In the genomic region with DNA sequence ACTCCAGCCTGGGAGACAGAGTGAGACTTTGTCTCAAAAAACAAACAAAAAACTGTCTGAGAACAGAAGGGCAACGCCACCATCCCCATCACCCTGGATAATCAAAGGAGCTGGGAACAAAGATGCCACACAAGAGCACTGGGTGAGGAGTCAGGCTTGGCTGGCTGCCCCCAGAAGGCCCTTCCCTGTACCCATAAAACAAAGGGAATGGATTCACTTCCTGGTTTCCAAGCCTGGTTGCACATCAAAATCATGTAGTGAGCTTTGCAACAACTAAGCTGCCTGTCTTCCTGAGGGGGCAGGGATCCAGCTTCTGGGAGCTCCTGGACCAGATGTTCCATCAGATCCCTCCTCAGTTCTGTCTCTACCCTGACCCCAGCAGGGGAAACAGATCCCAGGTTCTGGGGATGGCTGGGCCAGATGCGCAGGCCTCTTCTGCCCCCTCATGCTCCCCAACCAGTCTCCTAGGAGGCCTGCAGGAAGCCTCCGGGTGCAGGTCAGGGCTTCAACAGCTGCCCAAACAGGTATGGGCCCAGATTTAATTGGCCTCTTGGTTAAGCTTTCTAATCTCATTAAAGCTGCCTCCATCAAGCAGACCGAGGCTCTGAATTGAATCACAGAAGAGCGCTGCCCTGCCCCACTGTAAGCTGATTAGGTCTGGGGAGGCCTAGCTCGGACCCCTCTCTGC, we compare ENCODE assay signal across 9 cellular contexts.
DNase-seq lines count a peak whose midpoint lies in the region; ATAC-seq and TF ChIP-seq lines count a peak whose summit lies in the region.
"Had no signal": no experiment of that assay in that cellular context is flagged by ENCODE, and none has a peak within 500 bp of the region (broad histone marks: within the 10 kb centered on the region; RNA-seq: fewer than 3 reads in every experiment).

No MANE protein-coding gene starts in this region.

- peak overlapping the region in 1 of 2 donors; percentile 90 for H3K27ac Mint-ChIP-seq in stimulated activated naive CD8-positive, alpha-beta T cell treated with anti-CD3 and anti-CD28 coated beads, Interleukin-15, amount 100 ng/mL, for 72 hours
- peak overlapping the region; percentile 62 to 95 (median 90) for H3K27ac Mint-ChIP-seq in naive thymus-derived CD8-positive, alpha-beta T cell

- no peaks in the 10 kb centered on the region for H3K27me3 Mint-ChIP-seq in stimulated activated naive CD8-positive, alpha-beta T cell treated with anti-CD3 and anti-CD28 coated beads, Interleukin-15, amount 100 ng/mL, for 72 hours
- no peaks in the 10 kb centered on the region for H3K27me3 Mint-ChIP-seq in naive thymus-derived CD8-positive, alpha-beta T cell

- H3K9me3 Mint-ChIP-seq in stimulated activated naive CD8-positive, alpha-beta T cell treated with anti-CD3 and anti-CD28 coated beads, Interleukin-15, amount 100 ng/mL, for 72 hours = no peaks in the 10 kb centered on the region
- no peaks in the 10 kb centered on the region for H3K9me3 Mint-ChIP-seq in naive thymus-derived CD8-positive, alpha-beta T cell

- CTCF ChIA-PET in A673 (lab: Charles Lee) = no interaction called here

- intact Hi-C loops in A673 (cut with micrococcal nuclease; ENCODE audit: unreplicated experiment) = no loop called here

- H3K36me3 ChIP-seq in duodenal mucosa (ENCODE audit: control insufficient read depth in 1 of 2, insufficient read depth in 2 of 2, low read length in 2 of 2) (no peaks in the 10 kb centered on the region), A673 (ENCODE audit: insufficient read depth, low read length, poor library complexity, severe bottlenecking) (no peaks in the 10 kb centered on the region)

- H3K9me3 ChIP-seq in duodenal mucosa (ENCODE audit: control insufficient read depth in 1 of 2, low read length in 2 of 2) = no peaks in the 10 kb centered on the region
- no peaks in the 10 kb centered on the region for H3K9me3 ChIP-seq in A673 (ENCODE audit: low read depth, low read length, poor library complexity, severe bottlenecking)

- H3K27me3 ChIP-seq in duodenal mucosa (ENCODE audit: control insufficient read depth in 1 of 2, insufficient read depth in 2 of 2, low read length in 2 of 2) (no peaks in the 10 kb centered on the region), A673 (replicated peaks; ENCODE audit: insufficient read depth, low read depth, low read length, poor library complexity) (no peaks in the 10 kb centered on the region)

- DNase-seq in stimulated activated naive CD8-positive, alpha-beta T cell treated with anti-CD3 and anti-CD28 coated beads, Interleukin-15, amount 100 ng/mL, for 72 hours = no peak
- DNase-seq in stimulated activated naive CD8-positive, alpha-beta T cell treated with anti-CD3 and anti-CD28 coated beads, Interleukin-15, Interleukin-2, amounts not matched to agents 100 U/mL and 50 U/mL, for 24 hours = no peak
- DNase-seq in naive thymus-derived CD8-positive, alpha-beta T cell = no peak
- no peak for DNase-seq in A673 (ENCODE audit: low spot score)
- no peak for DNase-seq in activated T-cell treated with anti-CD3 and anti-CD28 coated beads, Interleukin-2, amount 50 U/mL, for 1 hour
- DNase-seq: GOT3 had no signal

- no peak for ATAC-seq in stimulated activated naive CD8-positive, alpha-beta T cell treated with anti-CD3 and anti-CD28 coated beads, Interleukin-15, amount 100 ng/mL, for 72 hours
- ATAC-seq in stimulated activated naive CD8-positive, alpha-beta T cell treated with anti-CD3 and anti-CD28 coated beads, Interleukin-15, Interleukin-2, amounts not matched to agents 100 U/mL and 50 U/mL, for 24 hours = no peak
- no peak for ATAC-seq in naive thymus-derived CD8-positive, alpha-beta T cell
- ATAC-seq in HG02973 (IDR thresholded peaks at IDR 0.05; ENCODE audit: unreplicated experiment) = no peak
- no peak for ATAC-seq in HG02763 (IDR thresholded peaks at IDR 0.05; ENCODE audit: unreplicated experiment)

- no peak overlapping the region for H3K27ac ChIP-seq in duodenal mucosa (ENCODE audit: low read depth, low read length)
- H3K27ac ChIP-seq in A673 (ENCODE audit: low read depth, low read length, poor library complexity, severe bottlenecking) = no peak overlapping the region

- TF ChIP-seq CTCF in A673 (conservative IDR thresholded peaks at IDR 0.05; ENCODE audit: low read depth, low read length) = no peak

- POLR2A ChIA-PET in naive thymus-derived CD8-positive, alpha-beta T cell (lab: Charles Lee) = interaction anchor here (0.5 to 1.9 kb wide), 6 partner anchors 9 to 677 kb away, joined by 3 to 24 read pairs (median 4); no protein-coding TSS in a partner anchor
- POLR2A ChIA-PET in A673 (lab: Charles Lee; ENCODE audit: low non-redundant PET) = no interaction called here

- H3K4me1 ChIP-seq in duodenal mucosa (ENCODE audit: control insufficient read depth in 1 of 2, insufficient read depth in 2 of 2, low read length in 2 of 2) (peaks cover 41 to 43% of the 10 kb centered on the region in 2 donors), A673 (ENCODE audit: insufficient read depth, low read length, poor library complexity, severe bottlenecking) (peaks cover 16% of the 10 kb centered on the region)

- peak overlapping the region in 1 of 2 donors; percentile 17 for H3K4me3 ChIP-seq in duodenal mucosa (ENCODE audit: low read depth in 1 of 2, low read length in 2 of 2)
- H3K4me3 ChIP-seq in A673 (ENCODE audit: low read depth, low read length, poor library complexity, severe bottlenecking) = no peak overlapping the region

- peaks cover 90% of the 10 kb centered on the region for H3K4me1 Mint-ChIP-seq in stimulated activated naive CD8-positive, alpha-beta T cell treated with anti-CD3 and anti-CD28 coated beads, Interleukin-15, amount 100 ng/mL, for 72 hours
- peaks cover 66 to 95% (median 94%) of the 10 kb centered on the region in 4 donors for H3K4me1 Mint-ChIP-seq in naive thymus-derived CD8-positive, alpha-beta T cell

- no peaks in the 10 kb centered on the region for H3K36me3 Mint-ChIP-seq in naive thymus-derived CD8-positive, alpha-beta T cell

- peak overlapping the region; percentile 4 for H3K9ac ChIP-seq in duodenal mucosa (ENCODE audit: low read depth in 1 of 2, low read length in 2 of 2)

- no TSS peak for BruUV-seq in A673 (replicated peaks; lab: Mats Ljungman, UMichigan)

- peak overlapping the region; percentile 41 to 54 for H3K4me3 Mint-ChIP-seq in stimulated activated naive CD8-positive, alpha-beta T cell treated with anti-CD3 and anti-CD28 coated beads, Interleukin-15, amount 100 ng/mL, for 72 hours
- H3K4me3 Mint-ChIP-seq in naive thymus-derived CD8-positive, alpha-beta T cell = peak overlapping the region; percentile 19 to 82 (median 60)
